Comparison of ENCODE assay signal across 6 cellular contexts in genomic region chr17:8163978-8164814, GRCh38. TPM values are rescaled to one million over a fixed set of nuclear protein-coding genes. Genes with fewer than 3 reads are reported as not detected.
A peak's percentile ranks its signal among the peaks of the same experiment; 100 is the strongest.
DNase-seq lines count a peak whose midpoint lies in the region; TF ChIP-seq lines count a peak whose summit lies in the region.

No MANE protein-coding gene starts in this region.

- H3K27ac Mint-ChIP-seq in activated naive CD4-positive, alpha-beta T cell treated with anti-CD3 and anti-CD28 coated beads for 36 hours, result peak overlapping the region; percentile 97

- 17% methylated on average over 12 of the region's 13 CpGs for WGBS in suprapubic skin

- TF ChIP-seq POLR2A in NB4 (IDR thresholded peaks at IDR 0.05; ENCODE audit: extremely low read depth, insufficient read length), result no peak
- TF ChIP-seq POLR2A in suprapubic skin (IDR thresholded peaks at IDR 0.05), result no peak

- H3K4me1 ChIP-seq in suprapubic skin, result peaks cover 52% of the 10 kb centered on the region

- H3K9me3 ChIP-seq in suprapubic skin, result no peaks in the 10 kb centered on the region

- DNase-seq in AG08396 (ENCODE audit: low spot score) (peak; percentile 55), NB4 (ENCODE audit: low read depth) (peak; percentile 85), left kidney (ENCODE audit: low read depth, low spot score) (peak; percentile 95), suprapubic skin (ENCODE audit: low spot score in 2 of 2) (peak in 1 of 2 donors; percentile 93), germinal center (ENCODE audit: low spot score) (no peak)
- peak; percentile 95 for DNase-seq in activated naive CD4-positive, alpha-beta T cell treated with anti-CD3 and anti-CD28 coated beads for 36 hours

- H3K36me3 Mint-ChIP-seq in activated naive CD4-positive, alpha-beta T cell treated with anti-CD3 and anti-CD28 coated beads for 36 hours (ENCODE audit: low read depth), result peaks cover 14% of the 10 kb centered on the region

- peaks cover 57% of the 10 kb centered on the region for H3K4me1 Mint-ChIP-seq in activated naive CD4-positive, alpha-beta T cell treated with anti-CD3 and anti-CD28 coated beads for 36 hours (ENCODE audit: low read depth)

- CTCF ChIA-PET in activated naive CD4-positive, alpha-beta T cell treated with anti-CD3 and anti-CD28 coated beads for 36 hours (lab: Charles Lee), result interaction anchor here (0.9 to 1.6 kb wide), 5 partner anchors 9 to 103 kb away, joined by 3 to 9 read pairs (median 4); partner anchors contain the start of gene ALOXE3

- H3K27me3 ChIP-seq in suprapubic skin, result no peaks in the 10 kb centered on the region

- intact Hi-C loops in activated naive CD4-positive, alpha-beta T cell treated with anti-CD3 and anti-CD28 coated beads for 36 hours (cut with micrococcal nuclease), result loop anchor here (1.0 kb wide), 2 partner anchors 8 to 9 kb away; no protein-coding TSS in a partner anchor

- H3K27ac ChIP-seq in suprapubic skin, result peak overlapping the region; percentile 97

- H3K4me3 ChIP-seq in NB4 (ENCODE audit: low read depth, low read length) (no peak overlapping the region), suprapubic skin (peak overlapping the region; percentile 81)

- TF ChIP-seq EP300 in suprapubic skin (IDR thresholded peaks at IDR 0.05), result no peak

- no peaks in the 10 kb centered on the region for H3K27me3 Mint-ChIP-seq in activated naive CD4-positive, alpha-beta T cell treated with anti-CD3 and anti-CD28 coated beads for 36 hours (ENCODE audit: low read depth)

- H3K9me3 Mint-ChIP-seq in activated naive CD4-positive, alpha-beta T cell treated with anti-CD3 and anti-CD28 coated beads for 36 hours, result no peaks in the 10 kb centered on the region

- peaks cover 14% of the 10 kb centered on the region for H3K36me3 ChIP-seq in suprapubic skin

- TF ChIP-seq CTCF in NB4 (IDR thresholded peaks at IDR 0.05; ENCODE audit: low read depth, low read length), result no peak
- TF ChIP-seq CTCF in suprapubic skin (IDR thresholded peaks at IDR 0.05), result no peak

- H3K4me3 Mint-ChIP-seq in activated naive CD4-positive, alpha-beta T cell treated with anti-CD3 and anti-CD28 coated beads for 36 hours, result peak overlapping the region; percentile 82

RNA-seq across cellular contexts. Expression of gene VAMP2, which starts 1.4 kb away (rescaled TPM):
- total RNA-seq in activated naive CD4-positive, alpha-beta T cell treated with anti-CD3 and anti-CD28 coated beads for 36 hours, result 10 to 100 TPM; 33.3 to 35.8 TPM
- total RNA-seq in suprapubic skin, result 10 to 100 TPM; 41.2 to 64.3 (median 52.8) TPM

RNA-seq across cellular contexts. Expression of gene TMEM107, which starts 12.0 kb away (rescaled TPM):
- 10 to 100 TPM; 27.6 to 31.5 TPM for total RNA-seq in activated naive CD4-positive, alpha-beta T cell treated with anti-CD3 and anti-CD28 coated beads for 36 hours
- 10 to 100 TPM; 13.7 to 21.4 (median 19.4) TPM for total RNA-seq in suprapubic skin

RNA-seq across cellular contexts. Expression of gene PER1, which starts 12.0 kb away (rescaled TPM):
- total RNA-seq in activated naive CD4-positive, alpha-beta T cell treated with anti-CD3 and anti-CD28 coated beads for 36 hours, result 10 to 100 TPM; 62.2 to 73.3 TPM
- 100 to 1,000 TPM; 272 to 655 (median 330) TPM for total RNA-seq in suprapubic skin

RNA-seq across cellular contexts. Expression of gene BORCS6, which starts 25.8 kb away (rescaled TPM):
- total RNA-seq in activated naive CD4-positive, alpha-beta T cell treated with anti-CD3 and anti-CD28 coated beads for 36 hours, result 1 to 10 TPM; 4.0 to 4.3 TPM
- total RNA-seq in suprapubic skin, result 10 to 100 TPM in 2 of 4 donors, 1 to 10 TPM in 2; 8.1 to 10.6 (median 9.9) TPM

RNA-seq across cellular contexts. Expression of gene HES7, which starts 40.3 kb away (rescaled TPM):
- total RNA-seq in activated naive CD4-positive, alpha-beta T cell treated with anti-CD3 and anti-CD28 coated beads for 36 hours, result 1 to 10 TPM; 2.4 to 2.9 TPM
- not detected for total RNA-seq in suprapubic skin
